ENCODE assay signal across 1 cellular context in genomic region chr20:1890469-1891262, GRCh38.
TF ChIP-seq lines count a peak whose summit lies in the region.

No MANE protein-coding gene starts in this region.

TF ChIP-seq in HepG2, 621 proteins besides CTCF, POLR2A, EP300 and RAD21 (continued from another document):
- TF ChIP-seq PREB (CRISPR knock-in tag; IDR thresholded peaks at IDR 0.05), result no peak
- TF ChIP-seq, protein P1, sequence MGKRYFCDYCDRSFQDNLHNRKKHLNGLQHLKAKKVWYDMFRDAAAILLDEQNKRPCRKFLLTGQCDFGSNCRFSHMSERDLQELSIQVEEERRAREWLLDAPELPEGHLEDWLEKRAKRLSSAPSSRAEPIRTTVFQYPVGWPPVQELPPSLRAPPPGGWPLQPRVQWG (CRISPR knock-in tag; IDR thresholded peaks at IDR 0.05; ENCODE audit: borderline replicate concordance, low read depth), result no peak
- no peak for TF ChIP-seq GMEB1 (CRISPR knock-in tag; IDR thresholded peaks at IDR 0.05; ENCODE audit: borderline replicate concordance)
- no peak for TF ChIP-seq NFE2L2 (IDR thresholded peaks at IDR 0.05; ENCODE audit: low read length)
- no peak for TF ChIP-seq IKZF4 (CRISPR knock-in tag; IDR thresholded peaks at IDR 0.05; ENCODE audit: borderline replicate concordance, low read depth, not compliant biosample characterization)
- TF ChIP-seq SP140L (CRISPR knock-in tag; IDR thresholded peaks at IDR 0.05; ENCODE audit: borderline replicate concordance), result no peak
- TF ChIP-seq SOX6 (IDR thresholded peaks at IDR 0.05), result no peak
- no peak for TF ChIP-seq SOX6 (CRISPR knock-in tag; IDR thresholded peaks at IDR 0.05)
- no peak for TF ChIP-seq GLI4 (CRISPR knock-in tag; IDR thresholded peaks at IDR 0.05; ENCODE audit: borderline replicate concordance)
- no peak for TF ChIP-seq ZFY (CRISPR knock-in tag; IDR thresholded peaks at IDR 0.05)
- TF ChIP-seq ZNF629 (CRISPR knock-in tag; conservative IDR thresholded peaks at IDR 0.05), result no peak
- TF ChIP-seq, protein P2, sequence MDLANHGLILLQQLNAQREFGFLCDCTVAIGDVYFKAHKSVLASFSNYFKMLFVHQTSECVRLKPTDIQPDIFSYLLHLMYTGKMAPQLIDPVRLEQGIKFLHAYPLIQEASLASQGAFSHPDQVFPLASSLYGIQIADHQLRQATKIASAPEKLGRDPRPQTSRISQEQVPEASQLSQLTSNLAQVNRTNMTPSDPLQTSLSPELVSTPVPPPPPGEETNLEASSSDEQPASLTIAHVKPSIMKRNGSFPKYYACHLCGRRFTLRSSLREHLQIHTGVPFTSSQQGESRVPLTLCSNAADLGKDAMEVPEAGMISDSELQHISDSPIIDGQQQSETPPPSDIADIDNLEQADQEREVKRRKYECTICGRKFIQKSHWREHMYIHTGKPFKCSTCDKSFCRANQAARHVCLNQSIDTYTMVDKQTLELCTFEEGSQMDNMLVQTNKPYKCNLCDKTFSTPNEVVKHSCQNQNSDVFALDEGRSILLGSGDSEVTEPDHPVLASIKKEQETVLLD (CRISPR knock-in tag; IDR thresholded peaks at IDR 0.05; ENCODE audit: low read depth), result no peak
- no peak for TF ChIP-seq ZNF549 (CRISPR knock-in tag; IDR thresholded peaks at IDR 0.05)
- no peak for TF ChIP-seq PAXIP1 (CRISPR knock-in tag; conservative IDR thresholded peaks at IDR 0.05)
- TF ChIP-seq FLYWCH1 (CRISPR knock-in tag; IDR thresholded peaks at IDR 0.05), result no peak
- TF ChIP-seq, protein P3, sequence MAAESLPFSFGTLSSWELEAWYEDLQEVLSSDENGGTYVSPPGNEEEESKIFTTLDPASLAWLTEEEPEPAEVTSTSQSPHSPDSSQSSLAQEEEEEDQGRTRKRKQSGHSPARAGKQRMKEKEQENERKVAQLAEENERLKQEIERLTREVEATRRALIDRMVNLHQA (CRISPR knock-in tag; IDR thresholded peaks at IDR 0.05), result no peak
- TF ChIP-seq, protein P4, sequence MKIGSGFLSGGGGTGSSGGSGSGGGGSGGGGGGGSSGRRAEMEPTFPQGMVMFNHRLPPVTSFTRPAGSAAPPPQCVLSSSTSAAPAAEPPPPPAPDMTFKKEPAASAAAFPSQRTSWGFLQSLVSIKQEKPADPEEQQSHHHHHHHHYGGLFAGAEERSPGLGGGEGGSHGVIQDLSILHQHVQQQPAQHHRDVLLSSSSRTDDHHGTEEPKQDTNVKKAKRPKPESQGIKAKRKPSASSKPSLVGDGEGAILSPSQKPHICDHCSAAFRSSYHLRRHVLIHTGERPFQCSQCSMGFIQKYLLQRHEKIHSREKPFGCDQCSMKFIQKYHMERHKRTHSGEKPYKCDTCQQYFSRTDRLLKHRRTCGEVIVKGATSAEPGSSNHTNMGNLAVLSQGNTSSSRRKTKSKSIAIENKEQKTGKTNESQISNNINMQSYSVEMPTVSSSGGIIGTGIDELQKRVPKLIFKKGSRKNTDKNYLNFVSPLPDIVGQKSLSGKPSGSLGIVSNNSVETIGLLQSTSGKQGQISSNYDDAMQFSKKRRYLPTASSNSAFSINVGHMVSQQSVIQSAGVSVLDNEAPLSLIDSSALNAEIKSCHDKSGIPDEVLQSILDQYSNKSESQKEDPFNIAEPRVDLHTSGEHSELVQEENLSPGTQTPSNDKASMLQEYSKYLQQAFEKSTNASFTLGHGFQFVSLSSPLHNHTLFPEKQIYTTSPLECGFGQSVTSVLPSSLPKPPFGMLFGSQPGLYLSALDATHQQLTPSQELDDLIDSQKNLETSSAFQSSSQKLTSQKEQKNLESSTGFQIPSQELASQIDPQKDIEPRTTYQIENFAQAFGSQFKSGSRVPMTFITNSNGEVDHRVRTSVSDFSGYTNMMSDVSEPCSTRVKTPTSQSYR (CRISPR knock-in tag; IDR thresholded peaks at IDR 0.05; ENCODE audit: borderline replicate concordance), result 0 out of 2 replicates have a peak, but pooled peaks have one; percentile 12
- TF ChIP-seq, protein P5, sequence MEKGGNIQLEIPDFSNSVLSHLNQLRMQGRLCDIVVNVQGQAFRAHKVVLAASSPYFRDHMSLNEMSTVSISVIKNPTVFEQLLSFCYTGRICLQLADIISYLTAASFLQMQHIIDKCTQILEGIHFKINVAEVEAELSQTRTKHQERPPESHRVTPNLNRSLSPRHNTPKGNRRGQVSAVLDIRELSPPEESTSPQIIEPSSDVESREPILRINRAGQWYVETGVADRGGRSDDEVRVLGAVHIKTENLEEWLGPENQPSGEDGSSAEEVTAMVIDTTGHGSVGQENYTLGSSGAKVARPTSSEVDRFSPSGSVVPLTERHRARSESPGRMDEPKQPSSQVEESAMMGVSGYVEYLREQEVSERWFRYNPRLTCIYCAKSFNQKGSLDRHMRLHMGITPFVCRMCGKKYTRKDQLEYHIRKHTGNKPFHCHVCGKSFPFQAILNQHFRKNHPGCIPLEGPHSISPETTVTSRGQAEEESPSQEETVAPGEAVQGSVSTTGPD (CRISPR knock-in tag; IDR thresholded peaks at IDR 0.05), result no peak
- TF ChIP-seq ATM (IDR thresholded peaks at IDR 0.05; ENCODE audit: borderline replicate concordance), result no peak
- no peak for TF ChIP-seq THAP11 (CRISPR knock-in tag; IDR thresholded peaks at IDR 0.05)
- peak; percentile 65; the same call in 1 of the 2 replicates for TF ChIP-seq HNRNPL (IDR thresholded peaks at IDR 0.05; ENCODE audit: low read depth, low read length)
- TF ChIP-seq MIXL1 (CRISPR knock-in tag; IDR thresholded peaks at IDR 0.05), result no peak
- no peak for TF ChIP-seq ZNF337 (CRISPR knock-in tag; IDR thresholded peaks at IDR 0.05; ENCODE audit: borderline replicate concordance, low read depth)
- no peak for TF ChIP-seq CC2D1A (CRISPR knock-in tag; IDR thresholded peaks at IDR 0.05)
- TF ChIP-seq ZBTB40 (IDR thresholded peaks at IDR 0.05), result no peak
- TF ChIP-seq ZBTB40 (CRISPR knock-in tag; IDR thresholded peaks at IDR 0.05), result no peak
- TF ChIP-seq ELF4 (CRISPR knock-in tag; IDR thresholded peaks at IDR 0.05; ENCODE audit: borderline replicate concordance), result no peak
- TF ChIP-seq, protein P6, sequence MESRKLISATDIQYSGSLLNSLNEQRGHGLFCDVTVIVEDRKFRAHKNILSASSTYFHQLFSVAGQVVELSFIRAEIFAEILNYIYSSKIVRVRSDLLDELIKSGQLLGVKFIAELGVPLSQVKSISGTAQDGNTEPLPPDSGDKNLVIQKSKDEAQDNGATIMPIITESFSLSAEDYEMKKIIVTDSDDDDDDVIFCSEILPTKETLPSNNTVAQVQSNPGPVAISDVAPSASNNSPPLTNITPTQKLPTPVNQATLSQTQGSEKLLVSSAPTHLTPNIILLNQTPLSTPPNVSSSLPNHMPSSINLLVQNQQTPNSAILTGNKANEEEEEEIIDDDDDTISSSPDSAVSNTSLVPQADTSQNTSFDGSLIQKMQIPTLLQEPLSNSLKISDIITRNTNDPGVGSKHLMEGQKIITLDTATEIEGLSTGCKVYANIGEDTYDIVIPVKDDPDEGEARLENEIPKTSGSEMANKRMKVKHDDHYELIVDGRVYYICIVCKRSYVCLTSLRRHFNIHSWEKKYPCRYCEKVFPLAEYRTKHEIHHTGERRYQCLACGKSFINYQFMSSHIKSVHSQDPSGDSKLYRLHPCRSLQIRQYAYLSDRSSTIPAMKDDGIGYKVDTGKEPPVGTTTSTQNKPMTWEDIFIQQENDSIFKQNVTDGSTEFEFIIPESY (CRISPR knock-in tag; IDR thresholded peaks at IDR 0.05), result no peak
